ENCODE assay signal across 13 cellular contexts in genomic region chr19:43763473-43763939, GRCh38. TPM values are rescaled to one million over a fixed set of nuclear protein-coding genes. Genes with fewer than 3 reads are reported as not detected.
DNase-seq lines count a peak whose midpoint lies in the region; ATAC-seq and TF ChIP-seq lines count a peak whose summit lies in the region.
"Had no signal": no experiment of that assay in that cellular context is flagged by ENCODE, and none has a peak within 500 bp of the region (broad histone marks: within the 10 kb centered on the region; RNA-seq: fewer than 3 reads in every experiment).

No MANE protein-coding gene starts in this region.

- TF ChIP-seq POLR2A in spleen (IDR thresholded peaks at IDR 0.05) = no peak

- H3K36me3 ChIP-seq in SK-N-SH (replicated peaks in 1 of 2; ENCODE audit: control insufficient read depth in 1 of 2, insufficient read depth in 2 of 2, low read length in 1 of 2) (no peaks in the 10 kb centered on the region), colonic mucosa (no peaks in the 10 kb centered on the region), spleen (peaks cover 0 to 16% (median 0%) of the 10 kb centered on the region in 6 donors)
- H3K36me3 ChIP-seq: lower lobe of right lung had no signal

- peaks cover 34% of the 10 kb centered on the region for H3F3A ChIP-seq in SK-N-SH (replicated peaks; ENCODE audit: insufficient read depth)

- H3K4me2 ChIP-seq in SK-N-SH = 0 out of 2 replicates have a peak overlapping the region, but pooled peaks have one; percentile 17

- POLR2A ChIA-PET in SK-N-SH (lab: Yijun Ruan, JAX) = no interaction called here

- intact Hi-C loops in colonic mucosa (cut with DNase I) = no loop called here
- intact Hi-C loops in spleen (cut with DNase I; ENCODE audit: low total_unique reads) = no loop called here

- H3K9me2 ChIP-seq in SK-N-SH = no peaks in the 10 kb centered on the region

- CTCF ChIA-PET in SK-N-SH (lab: Yijun Ruan, JAX) = interaction anchor here (1.0 to 5.3 kb wide), 4 partner anchors 11 to 46 kb away, joined by 3 to 47 read pairs (median 11); no protein-coding TSS in a partner anchor

- H3K9ac ChIP-seq in SK-N-SH (peak overlapping the region; percentile 17; the same call in 1 of the 2 replicates), colonic mucosa (ENCODE audit: low read depth in 2 of 2, low read length in 2 of 2) (peak overlapping the region in 1 of 2 donors; percentile 66)

- TF ChIP-seq RAD21 in SK-N-SH (IDR thresholded peaks at IDR 0.05; ENCODE audit: low read length) = no peak

- H3K4me1 ChIP-seq in SK-N-SH (ENCODE audit: control insufficient read depth in 1 of 2, insufficient read depth in 2 of 2, low read depth in 1 of 2, low read length in 1 of 2) (peaks cover 0 to 30% of the 10 kb centered on the region in 2 experiments; a peak in 3 of 4 replicates), colonic mucosa (peaks cover 32% of the 10 kb centered on the region), spleen (peaks cover 26 to 65% (median 55%) of the 10 kb centered on the region in 6 donors)

- H3K27me3 ChIP-seq in SK-N-SH (ENCODE audit: insufficient read depth) = no peaks in the 10 kb centered on the region
- no peaks in the 10 kb centered on the region for H3K27me3 ChIP-seq in colonic mucosa
- no peaks in the 10 kb centered on the region for H3K27me3 ChIP-seq in spleen (replicated peaks in 1 of 7)

- peak overlapping the region in 1 of 2 experiments; percentile 94; a peak in 2 of 4 replicates for H3K27ac ChIP-seq in SK-N-SH (ENCODE audit: low read depth in 2 of 2, low read length in 1 of 2)
- H3K27ac ChIP-seq in colonic mucosa = peak overlapping the region; percentile 41
- peak overlapping the region in 5 of 8 donors; percentile 36 to 68 (median 40) for H3K27ac ChIP-seq in spleen
- H3K27ac ChIP-seq: 22Rv1, lower lobe of right lung, VCaP had no signal

- ATAC-seq in SK-N-SH treated with all-trans-retinoic acid at 6 μM for 48 hours = no peak
- ATAC-seq in HG03469 (IDR thresholded peaks at IDR 0.05; ENCODE audit: unreplicated experiment) = no peak
- ATAC-seq: lower lobe of right lung had no signal

- peak in 1 of 2 experiments; percentile 28; a peak in 1 of 4 replicates for TF ChIP-seq EP300 in SK-N-SH (IDR thresholded peaks at IDR 0.05; ENCODE audit: borderline replicate concordance in 1 of 2, low read depth in 1 of 2, low read length in 1 of 2)

- TF ChIP-seq CTCF in SK-N-SH (IDR thresholded peaks at IDR 0.05) (no peak), colonic mucosa (IDR thresholded peaks at IDR 0.05) (no peak), spleen (IDR thresholded peaks at IDR 0.05 in 8 of 11, conservative IDR thresholded peaks at IDR 0.05 in 3 of 11) (no peak)

- H3K79me2 ChIP-seq in SK-N-SH (ENCODE audit: insufficient read depth) = no peaks in the 10 kb centered on the region

- no peaks in the 10 kb centered on the region for H3K9me3 ChIP-seq in SK-N-SH
- H3K9me3 ChIP-seq in colonic mucosa = no peaks in the 10 kb centered on the region
- H3K9me3 ChIP-seq in spleen = no peaks in the 10 kb centered on the region
- H3K9me3 ChIP-seq: lower lobe of right lung had no signal

- DNase-seq in SK-N-SH (no peak), MV-4-11 (lab: John Stamatoyannopoulos, UW) (peak; percentile 67), colonic mucosa (no peak), spleen (no peak), SW 1271 (lab: John Stamatoyannopoulos, UW) (no peak)
- no peak for DNase-seq in stimulated activated naive CD4-positive, alpha-beta T cell treated with Interleukin-2 at 50 U/mL for 16 hours (lab: John Stamatoyannopoulos, UW)
- DNase-seq: effector CD8-positive, alpha-beta T cell; lower lobe of right lung; NCI-H187 treated with DMSO at 0.1 percent for 48 hours had no signal

- H3K4me3 ChIP-seq in SK-N-SH (ENCODE audit: low read depth in 2 of 2, low read length in 1 of 2) (no peak overlapping the region), colonic mucosa (no peak overlapping the region), spleen (no peak overlapping the region)
- H3K4me3 ChIP-seq: lower lobe of right lung had no signal

- H4K20me1 ChIP-seq in SK-N-SH (ENCODE audit: insufficient read depth) = no peaks in the 10 kb centered on the region

- peak overlapping the region; percentile 53; the same call in 1 of the 2 replicates for H2AFZ ChIP-seq in SK-N-SH (ENCODE audit: low read depth)

- WGBS in SK-N-SH (ENCODE audit: low lambda C conversion rate) = 31% methylated on average over 2 of the region's 3 CpGs
- 30 to 58% (median 54%) methylated on average over 3 of the region's 3 CpGs for WGBS in spleen, 5 donors

TF ChIP-seq in SK-N-SH, 30 proteins besides CTCF, POLR2A, EP300 and RAD21 (continues in another document):
- TF ChIP-seq, protein P1, sequence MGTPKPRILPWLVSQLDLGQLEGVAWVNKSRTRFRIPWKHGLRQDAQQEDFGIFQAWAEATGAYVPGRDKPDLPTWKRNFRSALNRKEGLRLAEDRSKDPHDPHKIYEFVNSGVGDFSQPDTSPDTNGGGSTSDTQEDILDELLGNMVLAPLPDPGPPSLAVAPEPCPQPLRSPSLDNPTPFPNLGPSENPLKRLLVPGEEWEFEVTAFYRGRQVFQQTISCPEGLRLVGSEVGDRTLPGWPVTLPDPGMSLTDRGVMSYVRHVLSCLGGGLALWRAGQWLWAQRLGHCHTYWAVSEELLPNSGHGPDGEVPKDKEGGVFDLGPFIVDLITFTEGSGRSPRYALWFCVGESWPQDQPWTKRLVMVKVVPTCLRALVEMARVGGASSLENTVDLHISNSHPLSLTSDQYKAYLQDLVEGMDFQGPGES (IDR thresholded peaks at IDR 0.05; ENCODE audit: low read depth, low read length) = no peak
- TF ChIP-seq, protein P2, sequence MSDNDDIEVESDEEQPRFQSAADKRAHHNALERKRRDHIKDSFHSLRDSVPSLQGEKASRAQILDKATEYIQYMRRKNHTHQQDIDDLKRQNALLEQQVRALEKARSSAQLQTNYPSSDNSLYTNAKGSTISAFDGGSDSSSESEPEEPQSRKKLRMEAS (IDR thresholded peaks at IDR 0.05; ENCODE audit: low read depth) = no peak; the same call in 1 of the 2 replicates
- TF ChIP-seq GATA2 (CRISPR knock-in tag; IDR thresholded peaks at IDR 0.05) (no peak), TEAD4 (IDR thresholded peaks at IDR 0.05; ENCODE audit: borderline replicate concordance, insufficient read depth) (no peak)
- TF ChIP-seq, protein P3, sequence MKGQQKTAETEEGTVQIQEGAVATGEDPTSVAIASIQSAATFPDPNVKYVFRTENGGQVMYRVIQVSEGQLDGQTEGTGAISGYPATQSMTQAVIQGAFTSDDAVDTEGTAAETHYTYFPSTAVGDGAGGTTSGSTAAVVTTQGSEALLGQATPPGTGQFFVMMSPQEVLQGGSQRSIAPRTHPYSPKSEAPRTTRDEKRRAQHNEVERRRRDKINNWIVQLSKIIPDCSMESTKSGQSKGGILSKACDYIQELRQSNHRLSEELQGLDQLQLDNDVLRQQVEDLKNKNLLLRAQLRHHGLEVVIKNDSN (IDR thresholded peaks at IDR 0.05; ENCODE audit: borderline replicate concordance, low read depth) = no peak

TF ChIP-seq in SK-N-SH treated with all-trans-retinoic acid at 6 μM for 48 hours, 23 proteins besides CTCF, POLR2A, EP300 and RAD21 (continues in another document):
- no peak for TF ChIP-seq RARB (CRISPR knock-in tag; IDR thresholded peaks at IDR 0.05)
- TF ChIP-seq CSDC2 (CRISPR knock-in tag; IDR thresholded peaks at IDR 0.05) = no peak
- TF ChIP-seq ZNF70 (CRISPR knock-in tag; IDR thresholded peaks at IDR 0.05) = no peak
- no peak for TF ChIP-seq TOX (CRISPR knock-in tag; IDR thresholded peaks at IDR 0.05; ENCODE audit: borderline replicate concordance)
- no peak for TF ChIP-seq SNAI2 (CRISPR knock-in tag; IDR thresholded peaks at IDR 0.05)
- no peak for TF ChIP-seq CSRNP3 (CRISPR knock-in tag; IDR thresholded peaks at IDR 0.05)
- TF ChIP-seq ZFP30 (CRISPR knock-in tag; IDR thresholded peaks at IDR 0.05) = no peak
- TF ChIP-seq ISL1 (CRISPR knock-in tag; IDR thresholded peaks at IDR 0.05) = no peak
- no peak for TF ChIP-seq ZFP3 (CRISPR knock-in tag; IDR thresholded peaks at IDR 0.05)
- no peak for TF ChIP-seq ZNF565 (CRISPR knock-in tag; conservative IDR thresholded peaks at IDR 0.05; ENCODE audit: low read depth)

RNA-seq across cellular contexts. Expression of gene SMG9, which starts 8.7 kb away (rescaled TPM):
- 17.3 and 24.3 TPM in 2 replicates for polyA plus RNA-seq in SK-N-SH (2012; rRNA removed)
- 9.3 and 10.4 TPM in 2 replicates for polyA plus RNA-seq in SK-N-SH (2012; cell fraction: cytosol; rRNA removed)
- 96.8 and 169 TPM in 2 replicates for polyA plus RNA-seq in SK-N-SH (2012; cell fraction: nucleus; rRNA removed)
- 10 to 100 TPM; 30.1 to 66.6 TPM for total RNA-seq in colonic mucosa
- 10 to 100 TPM; 30.9 to 65.9 (median 54.6) TPM for total RNA-seq in spleen
- polyA plus RNA-seq in spleen = 10 to 100 TPM; 34.0 to 44.8 (median 44.3) TPM

RNA-seq across cellular contexts. Expression of gene KCNN4, which starts 17.3 kb away (rescaled TPM):
- polyA plus RNA-seq in SK-N-SH (2012; rRNA removed) (21.0 and 22.2 TPM in 2 replicates), spleen (10 to 100 TPM; 25.3 to 77.6 (median 56.1) TPM)
- polyA plus RNA-seq in SK-N-SH (2012; cell fraction: cytosol; rRNA removed) = 7.8 and 15.2 TPM in 2 replicates
- 39.9 and 54.3 TPM in 2 replicates for polyA plus RNA-seq in SK-N-SH (2012; cell fraction: nucleus; rRNA removed)
- total RNA-seq in colonic mucosa (10 to 100 TPM; 25.4 to 60.9 TPM), spleen (10 to 100 TPM; 14.3 to 24.2 (median 21.3) TPM)

RNA-seq across cellular contexts. Expression of gene LYPD5, which starts 38.7 kb away (rescaled TPM):
- 0.05 and 0.13 TPM in 2 replicates for polyA plus RNA-seq in SK-N-SH (2012; rRNA removed)
- 0.03 and 0.09 TPM in 2 replicates for polyA plus RNA-seq in SK-N-SH (2012; cell fraction: cytosol; rRNA removed)
- 0.18 TPM in 1 of 2 replicates, not detected in the other for polyA plus RNA-seq in SK-N-SH (2012; cell fraction: nucleus; rRNA removed)
- total RNA-seq in colonic mucosa = 1 to 10 TPM; 3.3 to 3.9 TPM
- 10 to 100 TPM in 2 of 7 donors, 1 to 10 TPM in 5; 4.2 to 48.1 (median 7.4) TPM for total RNA-seq in spleen
- polyA plus RNA-seq in spleen = 1 to 10 TPM; 2.1 to 6.6 (median 2.2) TPM

RNA-seq across cellular contexts. Expression of gene IRGC, which starts 47.6 kb away (rescaled TPM):
- polyA plus RNA-seq in SK-N-SH (2012; rRNA removed) (not detected in 2 replicates), spleen (not detected)
- not detected in 2 replicates for polyA plus RNA-seq in SK-N-SH (2012; cell fraction: cytosol; rRNA removed)
- polyA plus RNA-seq in SK-N-SH (2012; cell fraction: nucleus; rRNA removed) = not detected in 2 replicates
- total RNA-seq in colonic mucosa (not detected), spleen (not detected)
- total RNA-seq: lower lobe of right lung had no signal
